8 cellular contexts compared by ENCODE assay signal in genomic region chr16:88662843-88663606, GRCh38. TPM values are rescaled to one million over a fixed set of nuclear protein-coding genes. Genes with fewer than 3 reads are reported as not detected.
DNase-seq lines count a peak whose midpoint lies in the region; ATAC-seq lines count a peak whose summit lies in the region.

MVD (minus strand) TSS chr16:88663091; CDS start chr16:88663080, 11 bp downstream.

- peak within 1 kb of the TSS; percentile 82 to 89 (median 86) for H3K9ac ChIP-seq in BLaER1 treated with 17β-estradiol and CSF1 and Interleukin-3, amounts not matched to agents 10 nM and 100 nM

- H3K27ac ChIP-seq in BLaER1 treated with 17β-estradiol and CSF1 and Interleukin-3, amounts not matched to agents 10 nM and 100 nM: peak within 1 kb of the TSS; percentile 32 to 84 (median 78); a peak in 21 of 22 replicates

- peaks cover 0 to 20% (median 0%) of the 10 kb centered on the region in 11 experiments; a peak in 5 of 22 replicates for H3K36me3 ChIP-seq in BLaER1 treated with 17β-estradiol and CSF1 and Interleukin-3, amounts not matched to agents 10 nM and 100 nM

- peaks cover 0 to 35% (median 9%) of the 10 kb centered on the region in 11 experiments; a peak in 11 of 22 replicates for H4K20me1 ChIP-seq in BLaER1 treated with 17β-estradiol and CSF1 and Interleukin-3, amounts not matched to agents 10 nM and 100 nM

- peaks cover 37 to 55% (median 44%) of the 10 kb centered on the region in 10 experiments for H3K4me1 ChIP-seq in BLaER1 treated with 17β-estradiol and CSF1 and Interleukin-3, amounts not matched to agents 10 nM and 100 nM

- no peaks in the 10 kb centered on the region for H3K9me3 ChIP-seq in BLaER1 treated with 17β-estradiol and CSF1 and Interleukin-3, amounts not matched to agents 10 nM and 100 nM (replicated peaks in 1 of 11)

- ATAC-seq in GM19324 (IDR thresholded peaks at IDR 0.05; ENCODE audit: low FRiP score, unreplicated experiment) (peak; percentile 98), HG03469 (IDR thresholded peaks at IDR 0.05; ENCODE audit: unreplicated experiment) (peak; percentile 88), left lobe of liver (peak; percentile 92)

- peak within 1 kb of the TSS; percentile 97 to 100 (median 99) for H3K4me2 ChIP-seq in BLaER1 treated with 17β-estradiol and CSF1 and Interleukin-3, amounts not matched to agents 10 nM and 100 nM

- H3K4me3 ChIP-seq in BLaER1 treated with 17β-estradiol and CSF1 and Interleukin-3, amounts not matched to agents 10 nM and 100 nM: peak within 1 kb of the TSS; percentile 76 to 97 (median 90)

- DNase-seq in NCI-H748 (lab: John Stamatoyannopoulos, UW; ENCODE audit: unreplicated experiment) (peak; percentile 96), dedifferentiated amniotic fluid mesenchymal stem cell (ENCODE audit: extremely low spot score) (peak; percentile 96), left lobe of liver (ENCODE audit: low spot score) (peak; percentile 98)
- peak; percentile 94 for DNase-seq in activated CD4-positive, alpha-beta T cell treated with anti-CD3 and anti-CD28 coated beads, Interleukin-2, amount 50 U/mL, for 1 hour
- DNase-seq in stimulated activated CD4-positive, alpha-beta T cell treated with anti-CD3 and anti-CD28 coated beads, Interleukin-2, amount 100 ng/mL, for 4 hours (ENCODE audit: low read depth): peak; percentile 95

- no peaks in the 10 kb centered on the region for H3K27me3 ChIP-seq in BLaER1 treated with 17β-estradiol and CSF1 and Interleukin-3, amounts not matched to agents 10 nM and 100 nM

RNA-seq across cellular contexts. Expression of gene MVD, which starts in this region (rescaled TPM):
- total RNA-seq in left lobe of liver: 16.2 TPM

Comparison
In these comparisons a context has a peak if more than half of its experiments do, and no peak if none do; other contexts are left out.
1. Peak in every context shown above with its lines: DNase-seq, ATAC-seq, H3K4me3 ChIP-seq and H3K27ac ChIP-seq.